In the genomic region with DNA sequence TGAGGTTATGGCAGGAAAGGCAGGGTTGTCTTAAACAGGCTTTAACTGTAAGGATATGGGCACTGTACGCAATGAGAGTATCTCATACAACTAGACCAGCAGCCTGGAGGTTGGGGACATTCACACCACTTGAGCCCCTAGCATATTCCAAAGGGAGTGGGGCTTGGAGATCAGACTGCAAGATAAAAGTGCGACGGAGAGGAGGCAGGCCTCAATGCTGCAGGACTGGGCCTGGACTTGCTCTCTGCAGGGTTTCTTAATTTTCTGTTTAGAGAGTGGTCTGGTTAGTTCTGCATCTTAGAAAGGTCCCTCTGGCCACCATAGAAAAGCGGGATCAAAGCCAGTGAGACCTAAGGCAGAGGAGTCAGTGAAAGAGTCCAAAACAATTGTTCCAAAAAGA, we compare ENCODE assay signal across 18 cellular contexts.
A peak's percentile ranks its signal among the peaks of the same experiment; 100 is the strongest.
DNase-seq lines count a peak whose midpoint lies in the region; TF ChIP-seq lines count a peak whose summit lies in the region.
"Had no signal": no experiment of that assay in that cellular context is flagged by ENCODE, and none has a peak within 500 bp of the region (broad histone marks: within the 10 kb centered on the region; RNA-seq: fewer than 3 reads in every experiment).

No MANE protein-coding gene starts in this region.

- H3K27ac ChIP-seq in breast epithelium (peak overlapping the region; percentile 25 to 66), mammary epithelial cell (ENCODE audit: insufficient read depth, low read depth, low read length) (no peak overlapping the region), endodermal cell (ENCODE audit: low read depth, low read length) (no peak overlapping the region)
- H3K27ac ChIP-seq: 22Rv1, BLaER1, C4-2B had no signal

- no peaks in the 10 kb centered on the region for H3K27me3 ChIP-seq in breast epithelium
- H3K27me3 ChIP-seq in mammary epithelial cell (ENCODE audit: insufficient read depth, low read length) = no peaks in the 10 kb centered on the region
- H3K27me3 ChIP-seq in adipocyte (replicated peaks; ENCODE audit: control insufficient read depth, insufficient read depth, low read length) = no peaks in the 10 kb centered on the region
- no peaks in the 10 kb centered on the region for H3K27me3 ChIP-seq in endodermal cell (ENCODE audit: control insufficient read depth, insufficient read depth, low read length, poor library complexity, severe bottlenecking)

- no peak overlapping the region for H3K4me2 ChIP-seq in mammary epithelial cell (ENCODE audit: insufficient read depth, low read depth, low read length)

- H3K36me3 ChIP-seq in breast epithelium = no peaks in the 10 kb centered on the region
- H3K36me3 ChIP-seq in mammary epithelial cell (ENCODE audit: insufficient read depth, low read length) = no peaks in the 10 kb centered on the region
- H3K36me3 ChIP-seq in adipocyte (ENCODE audit: control insufficient read depth, insufficient read depth, low read length, severe bottlenecking) = no peaks in the 10 kb centered on the region
- H3K36me3 ChIP-seq in endodermal cell (ENCODE audit: control insufficient read depth, insufficient read depth, low read length) = no peaks in the 10 kb centered on the region
- H3K36me3 ChIP-seq: BLaER1 had no signal

- BruUV-seq in mammary epithelial cell (replicated peaks; lab: Mats Ljungman, UMichigan) = no TSS peak

- H3K9ac ChIP-seq in mammary epithelial cell (ENCODE audit: insufficient read depth, low read length) = no peak overlapping the region
- no peak overlapping the region for H3K9ac ChIP-seq in adipocyte (ENCODE audit: low read length)
- H3K9ac ChIP-seq in endodermal cell (ENCODE audit: extremely low read depth, low read length, poor library complexity, severe bottlenecking) = no peak overlapping the region
- H3K9ac ChIP-seq: BLaER1 had no signal

- peaks cover 8% of the 10 kb centered on the region for H3K27me3 Mint-ChIP-seq in nephron (ENCODE audit: low read depth)
- peaks cover under 1% of the 10 kb centered on the region for H3K27me3 Mint-ChIP-seq in endodermal cell (ENCODE audit: insufficient read depth)
- H3K27me3 Mint-ChIP-seq: B cell had no signal

- peaks cover 6% of the 10 kb centered on the region for H3K9me3 Mint-ChIP-seq in nephron
- H3K9me3 Mint-ChIP-seq in endodermal cell = no peaks in the 10 kb centered on the region
- H3K9me3 Mint-ChIP-seq: H9 had no signal

- 81% methylated on average over 4 of the region's 4 CpGs for WGBS in mammary epithelial cell (ENCODE audit: low coverage, missing lambda C conversion rate)
- 94 to 96% methylated on average over 3 to 4 of the region's 4 CpGs for WGBS in endodermal cell (ENCODE audit: insufficient coverage in 1 of 2, insufficient read length in 1 of 2), 2 experiments

- no peaks in the 10 kb centered on the region for H3K79me2 ChIP-seq in mammary epithelial cell (ENCODE audit: insufficient read depth, low read length)

- DNase-seq in breast epithelium (ENCODE audit: low spot score in 2 of 2) = no peak
- DNase-seq in mammary epithelial cell = no peak
- DNase-seq in adipocyte (ENCODE audit: low read depth) = no peak
- DNase-seq in GOT3 (lab: John Stamatoyannopoulos, UW) = no peak
- no peak for DNase-seq in GM13976 (ENCODE audit: low spot score)
- DNase-seq in activated CD4-positive, CD25-positive, alpha-beta regulatory T cell treated with anti-CD3 and anti-CD28 coated beads, Interleukin-2, amount 50 U/mL, for 72 hours = no peak
- DNase-seq in endodermal cell = no peak
- DNase-seq: CD4-positive, CD25-positive, alpha-beta regulatory T cell; CD8-positive, alpha-beta memory T cell; DMS 273 treated with DMSO at 0.1 percent for 48 hours; DMS79; GF-D8; H9 had no signal

- intact Hi-C loops in breast epithelium (cut with DNase I; ENCODE audit: low total_unique reads) = no loop called here
- intact Hi-C loops in mammary epithelial cell (cut with micrococcal nuclease) = no loop called here

- no peaks in the 10 kb centered on the region for H4K20me1 ChIP-seq in mammary epithelial cell (ENCODE audit: insufficient read depth, low read length)
- H4K20me1 ChIP-seq: BLaER1 had no signal

- H3K4me1 Mint-ChIP-seq in nephron (peaks cover 25% of the 10 kb centered on the region), endodermal cell (no peaks in the 10 kb centered on the region)
- H3K4me1 Mint-ChIP-seq: CD4-positive, CD25-positive, alpha-beta regulatory T cell; CD8-positive, alpha-beta memory T cell; H9 had no signal

- no peak overlapping the region for H3K4me3 Mint-ChIP-seq in nephron
- no peak overlapping the region for H3K4me3 Mint-ChIP-seq in endodermal cell
- H3K4me3 Mint-ChIP-seq: B cell; CD4-positive, CD25-positive, alpha-beta regulatory T cell; CD8-positive, alpha-beta memory T cell; H9 had no signal

- H3K27ac Mint-ChIP-seq in nephron (peak overlapping the region in 2 of 3 experiments; percentile 34 to 61), endodermal cell (no peak overlapping the region)
- H3K27ac Mint-ChIP-seq: B cell; CD4-positive, CD25-positive, alpha-beta regulatory T cell; H9 had no signal

- no peak overlapping the region for H2AFZ ChIP-seq in mammary epithelial cell (ENCODE audit: low read depth, low read length)

- in situ Hi-C loops in mammary epithelial cell (cut with MboI; ENCODE audit: low sequenced_read_pairs in 2 of 2) = no loop called here
- in situ Hi-C loops in GM13976 (cut with MboI; ENCODE audit: low sequenced_read_pairs, unreplicated experiment) = no loop called here

- H3K36me3 Mint-ChIP-seq in nephron (ENCODE audit: low read depth) = no peaks in the 10 kb centered on the region
- H3K36me3 Mint-ChIP-seq in endodermal cell (ENCODE audit: low read depth) = no peaks in the 10 kb centered on the region
- H3K36me3 Mint-ChIP-seq: CD4-positive, CD25-positive, alpha-beta regulatory T cell; CD8-positive, alpha-beta memory T cell had no signal

- CTCF ChIA-PET in mammary epithelial cell (lab: Charles Lee; ENCODE audit: low non-redundant PET) = no interaction called here

- no peak for TF ChIP-seq POLR2A in breast epithelium (IDR thresholded peaks at IDR 0.05)

- no peak overlapping the region for H3K4me3 ChIP-seq in breast epithelium
- no peak overlapping the region for H3K4me3 ChIP-seq in mammary epithelial cell (replicated peaks in 1 of 3; ENCODE audit: insufficient read depth in 1 of 3, low read depth in 2 of 3, low read length in 3 of 3)
- H3K4me3 ChIP-seq in adipocyte (ENCODE audit: low read length) = peak overlapping the region; percentile 47
- H3K4me3 ChIP-seq in endodermal cell (ENCODE audit: low read length) = no peak overlapping the region
- H3K4me3 ChIP-seq: BLaER1 had no signal

- H3K4me1 ChIP-seq in breast epithelium (no peaks in the 10 kb centered on the region), mammary epithelial cell (ENCODE audit: insufficient read depth, low read length) (no peaks in the 10 kb centered on the region), adipocyte (ENCODE audit: control insufficient read depth, insufficient read depth, low read length) (peaks cover 12% of the 10 kb centered on the region), endodermal cell (ENCODE audit: control insufficient read depth, insufficient read depth, low read length) (no peaks in the 10 kb centered on the region)

- dilution Hi-C loops in mammary epithelial cell (cut with HindIII; ENCODE audit: low sequenced_read_pairs) = no loop called here

- TF ChIP-seq CTCF in breast epithelium (IDR thresholded peaks at IDR 0.05) (no peak), mammary epithelial cell (conservative IDR thresholded peaks at IDR 0.05 in 1 of 2, IDR thresholded peaks at IDR 0.05 in 1 of 2; ENCODE audit: extremely low read depth in 1 of 2, insufficient read depth in 1 of 2, low read depth in 1 of 2, low read length in 2 of 2) (no peak), nephron (IDR thresholded peaks at IDR 0.05; ENCODE audit: unreplicated experiment in 3 of 3) (no peak), GM13976 (IDR thresholded peaks at IDR 0.05; ENCODE audit: borderline replicate concordance, control extremely low read depth, extremely low read depth, insufficient read depth, missing control alignments) (no peak), endodermal cell (conservative IDR thresholded peaks at IDR 0.05) (no peak)

- H3K9me3 ChIP-seq in breast epithelium = no peaks in the 10 kb centered on the region
- H3K9me3 ChIP-seq in mammary epithelial cell (replicated peaks; ENCODE audit: insufficient read depth, low read length) = no peaks in the 10 kb centered on the region
- no peaks in the 10 kb centered on the region for H3K9me3 ChIP-seq in adipocyte (ENCODE audit: control insufficient read depth, low read length)
- H3K9me3 ChIP-seq in endodermal cell (ENCODE audit: control insufficient read depth, low read length) = no peaks in the 10 kb centered on the region
- H3K9me3 ChIP-seq: BLaER1 had no signal

Comparison
In these comparisons a context has a peak if more than half of its experiments do, and no peak if none do; other contexts are left out.
1. H3K27ac ChIP-seq: peak in breast epithelium (2 of 2); none in mammary epithelial cell (single experiment) and endodermal cell (single experiment).